8 cellular contexts compared by ENCODE assay signal in genomic region chr17:50479522-50480141, GRCh38. TPM values are rescaled to one million over a fixed set of nuclear protein-coding genes. Genes with fewer than 3 reads are reported as not detected.
DNase-seq lines count a peak whose midpoint lies in the region; ATAC-seq and TF ChIP-seq lines count a peak whose summit lies in the region.

No MANE protein-coding gene starts in this region.

- H3K27me3 ChIP-seq in adrenal gland, result no peaks in the 10 kb centered on the region
- peaks cover 12% of the 10 kb centered on the region for H3K27me3 ChIP-seq in left ventricle myocardium inferior (ENCODE audit: low read depth)
- no peaks in the 10 kb centered on the region for H3K27me3 ChIP-seq in uterus

- peak overlapping the region; percentile 76 to 88 (median 82) for H3K4me3 Mint-ChIP-seq in T-cell

- POLR2A ChIA-PET in T-cell (lab: Charles Lee), result interaction anchor here in 1 of 2 donors (0.6 kb wide), 2 partner anchors 63 to 87 kb away, joined by 3 to 6 read pairs; no protein-coding TSS in a partner anchor

- CTCF ChIA-PET in T-cell (lab: Charles Lee), result interaction anchor here (0.6 to 1.4 kb wide), 10 partner anchors 9 to 1120 kb away, joined by 3 to 9 read pairs (median 3); partner anchors contain the start of gene LRRC59 (in 1 of the 2)

- WGBS in adrenal gland, 4 donors, result 14 to 31% (median 16%) methylated on average over 9 to 19 of the region's 19 CpGs

- H3K9me3 ChIP-seq in adrenal gland (replicated peaks in 1 of 3), result no peaks in the 10 kb centered on the region
- no peaks in the 10 kb centered on the region for H3K9me3 ChIP-seq in left ventricle myocardium inferior (replicated peaks)
- no peaks in the 10 kb centered on the region for H3K9me3 ChIP-seq in uterus

- ATAC-seq in T-cell (replicated peaks in 1 of 4), result peak; percentile 31 to 53 (median 49)

- H3K4me1 Mint-ChIP-seq in T-cell, result peaks cover 25 to 29% (median 27%) of the 10 kb centered on the region in 3 donors

- H3K27me3 Mint-ChIP-seq in T-cell, result no peaks in the 10 kb centered on the region

- H3K27ac ChIP-seq in adrenal gland (peak overlapping the region in 4 of 5 donors; percentile 70 to 93 (median 92)), left ventricle myocardium inferior (replicated peaks) (peak overlapping the region; percentile 90), uterus (peak overlapping the region; percentile 83 to 87)

- peak in 1 of 2 donors; percentile 17 for TF ChIP-seq POLR2A in adrenal gland (IDR thresholded peaks at IDR 0.05)
- no peak for TF ChIP-seq POLR2A in uterus (IDR thresholded peaks at IDR 0.05)

- H3K36me3 ChIP-seq in adrenal gland (replicated peaks in 1 of 2) (peaks cover 0 to 20% of the 10 kb centered on the region in 2 donors), left ventricle myocardium inferior (peaks cover 26% of the 10 kb centered on the region), uterus (no peaks in the 10 kb centered on the region)

- H3K4me3 ChIP-seq in adrenal gland (peak overlapping the region in 2 of 4 donors; percentile 47 to 70), left ventricle myocardium inferior (peak overlapping the region; percentile 85), uterus (peak overlapping the region; percentile 48 to 57)

- peak overlapping the region; percentile 61 to 83 for H3K27ac Mint-ChIP-seq in T-cell

- peaks cover 16 to 25% of the 10 kb centered on the region in 2 donors for H3K4me1 ChIP-seq in adrenal gland (replicated peaks in 1 of 2)
- peaks cover 56% of the 10 kb centered on the region for H3K4me1 ChIP-seq in left ventricle myocardium inferior
- peaks cover 0 to 11% of the 10 kb centered on the region in 2 donors for H3K4me1 ChIP-seq in uterus

- peaks cover 12% of the 10 kb centered on the region for H3K36me3 Mint-ChIP-seq in T-cell

- TF ChIP-seq CTCF in adrenal gland (IDR thresholded peaks at IDR 0.05) (peak in 5 of 6 experiments; percentile 29 to 60 (median 46)), left ventricle myocardium inferior (IDR thresholded peaks at IDR 0.05; ENCODE audit: borderline replicate concordance) (peak; percentile 55), uterus (IDR thresholded peaks at IDR 0.05) (peak in 3 of 4 experiments; percentile 26 to 65 (median 45))

- peak; percentile 77 for DNase-seq in NCI-H1436 (lab: John Stamatoyannopoulos, UW)
- DNase-seq in NCI-H1436 treated with DMSO at 0.1 percent for 48 hours (lab: John Stamatoyannopoulos, UW), result no peak
- DNase-seq in NCI-H128 (lab: John Stamatoyannopoulos, UW; ENCODE audit: unreplicated experiment), result peak; percentile 20
- DNase-seq in T-cell, result peak; percentile 17 to 75 (median 56)
- peak; percentile 70 to 90 (median 84) for DNase-seq in adrenal gland
- peak; percentile 70 for DNase-seq in left ventricle myocardium inferior
- peak; percentile 36 for DNase-seq in putamen (ENCODE audit: low spot score)
- peak; percentile 66 to 70 for DNase-seq in uterus

- H3K9me3 Mint-ChIP-seq in T-cell, result no peaks in the 10 kb centered on the region

- intact Hi-C loops in adrenal gland (cut with DNase I), result loop anchor here (5.0 to 10.0 kb wide), 4 partner anchors 63 to 215 kb away; no protein-coding TSS in a partner anchor
- intact Hi-C loops in left ventricle myocardium inferior (cut with micrococcal nuclease), result loop anchor here (10.0 kb wide), 1 partner anchor 65 kb away; the partner anchor contains the start of gene SPATA20
- intact Hi-C loops in uterus (cut with DNase I; ENCODE audit: low total_unique reads), result no loop called here

RNA-seq across cellular contexts. Expression of gene RSAD1, which starts 1.0 kb away (rescaled TPM):
- total RNA-seq in T-cell, result 10 to 100 TPM; 61.2 to 80.9 (median 73.2) TPM
- total RNA-seq in adrenal gland, result 10 to 100 TPM; 28.4 to 77.3 (median 51.8) TPM
- polyA plus RNA-seq in adrenal gland, result 10 to 100 TPM; 31.6 to 69.0 (median 60.5) TPM
- total RNA-seq in left ventricle myocardium inferior, result 51.7 TPM
- total RNA-seq in uterus, result 10 to 100 TPM; 12.9 to 42.6 (median 30.7) TPM

RNA-seq across cellular contexts. Expression of gene CHAD, which starts 11.0 kb away (rescaled TPM):
- not detected for total RNA-seq in T-cell
- total RNA-seq in adrenal gland, result 10 to 100 TPM in 2 of 8 donors, 1 to 10 TPM in 6; 2.6 to 26.6 (median 6.3) TPM
- polyA plus RNA-seq in adrenal gland, result 10 to 100 TPM in 2 of 3 donors, 1 to 10 TPM in 1; 7.2 to 11.1 (median 10.9) TPM
- not detected for total RNA-seq in left ventricle myocardium inferior
- not detected for total RNA-seq in uterus

RNA-seq across cellular contexts. Expression of gene MYCBPAP, which starts 28.6 kb away (rescaled TPM):
- total RNA-seq in T-cell (1 to 10 TPM in 4 of 5 donors, under 1 TPM in 1; 0.92 to 6.9 (median 4.7) TPM), adrenal gland (1 to 10 TPM in 6 of 8 donors, under 1 TPM in 1, not detected in 1; 0.12 to 8.9 (median 2.3) TPM), left ventricle myocardium inferior (0.82 TPM), uterus (10 to 100 TPM in 1 of 4 donors, 1 to 10 TPM in 3; 2.7 to 11.5 (median 5.1) TPM)
- polyA plus RNA-seq in adrenal gland, result 1 to 10 TPM in 2 of 3 donors, under 1 TPM in 1; 0.27 to 4.4 (median 2.2) TPM

RNA-seq across cellular contexts. Expression of gene EPN3, which starts 52.9 kb away (rescaled TPM):
- total RNA-seq in T-cell (under 1 TPM in 2 of 5 donors, not detected in 3; 0.08 to 0.44 TPM), adrenal gland (10 to 100 TPM in 7 of 8 donors, 1 to 10 TPM in 1; 1.7 to 96.1 (median 38.2) TPM), left ventricle myocardium inferior (19.9 TPM), uterus (10 to 100 TPM in 1 of 4 donors, under 1 TPM in 1, not detected in 2; 0.30 to 41.1 TPM)
- polyA plus RNA-seq in adrenal gland, result 10 to 100 TPM in 2 of 3 donors, 1 to 10 TPM in 1; 1.2 to 32.3 (median 10.5) TPM

RNA-seq across cellular contexts. Expression of gene ACSF2, which starts 53.6 kb away (rescaled TPM):
- total RNA-seq in T-cell (10 to 100 TPM; 17.7 to 26.4 (median 21.3) TPM), adrenal gland (100 to 1,000 TPM in 7 of 8 donors, 10 to 100 TPM in 1; 92.1 to 434 (median 196) TPM), left ventricle myocardium inferior (18.2 TPM), uterus (10 to 100 TPM; 16.7 to 60.6 (median 45.7) TPM)
- polyA plus RNA-seq in adrenal gland, result 100 to 1,000 TPM in 2 of 3 donors, 10 to 100 TPM in 1; 92.5 to 306 (median 253) TPM
